In genomic region chr1:167720965-167721616, GRCh38 we compare ENCODE assay signal across 8 cellular contexts. TPM values are rescaled to one million over a fixed set of nuclear protein-coding genes. Genes with fewer than 3 reads are reported as not detected.
DNase-seq lines count a peak whose midpoint lies in the region; ATAC-seq and TF ChIP-seq lines count a peak whose summit lies in the region.

No MANE protein-coding gene starts in this region.

- H3K27me3 ChIP-seq in endocrine pancreas (ENCODE audit: control insufficient read depth, insufficient read depth, low read length) (no peaks in the 10 kb centered on the region), tibial artery (no peaks in the 10 kb centered on the region)

- H3K9ac ChIP-seq in endocrine pancreas (ENCODE audit: control insufficient read depth, insufficient read depth, low read length), result peak overlapping the region; percentile 43

- DNase-seq in Daoy (ENCODE audit: low read depth), result peak; percentile 49
- DNase-seq in HK-2 (ENCODE audit: unreplicated experiment), result peak; percentile 41
- DNase-seq in medulla oblongata (ENCODE audit: extremely low spot score), result peak; percentile 84
- no peak for DNase-seq in tibial artery

- ATAC-seq in SK-N-SH treated with all-trans-retinoic acid at 6 μM for 48 hours (peak; percentile 44), HG03460 (IDR thresholded peaks at IDR 0.05; ENCODE audit: unreplicated experiment) (no peak), GM21390 (IDR thresholded peaks at IDR 0.05; ENCODE audit: unreplicated experiment) (no peak)

- peak overlapping the region; percentile 87 for H3K27ac ChIP-seq in tibial artery

- H3K4me1 ChIP-seq in endocrine pancreas (ENCODE audit: control insufficient read depth, insufficient read depth, low read length), result peaks cover 11% of the 10 kb centered on the region
- H3K4me1 ChIP-seq in tibial artery, result peaks cover 0 to 34% (median 10%) of the 10 kb centered on the region in 4 donors

- H3K4me3 ChIP-seq in endocrine pancreas (ENCODE audit: control insufficient read depth, insufficient read depth, low read length) (peak overlapping the region; percentile 82), tibial artery (peak overlapping the region; percentile 79 to 84)

- H3K9me3 ChIP-seq in endocrine pancreas (ENCODE audit: control insufficient read depth, low read length) (no peaks in the 10 kb centered on the region), tibial artery (no peaks in the 10 kb centered on the region)

- intact Hi-C loops in tibial artery (cut with DNase I; ENCODE audit: low total_unique reads), result loop anchor here (5.0 to 10.0 kb wide), 3 partner anchors 81 to 364 kb away; partner anchors contain the start of genes DCAF6 and MPC2

- TF ChIP-seq CTCF in tibial artery (IDR thresholded peaks at IDR 0.05), result no peak

- no peaks in the 10 kb centered on the region for H3K36me3 ChIP-seq in endocrine pancreas (ENCODE audit: control insufficient read depth, insufficient read depth, low read length)
- no peaks in the 10 kb centered on the region for H3K36me3 ChIP-seq in tibial artery

TF ChIP-seq in SK-N-SH treated with all-trans-retinoic acid at 6 μM for 48 hours, 23 proteins besides CTCF, POLR2A, EP300 and RAD21:
- TF ChIP-seq BACH2 (CRISPR knock-in tag; IDR thresholded peaks at IDR 0.05; ENCODE audit: borderline replicate concordance) (no peak), SNAI2 (CRISPR knock-in tag; IDR thresholded peaks at IDR 0.05) (no peak), PPARA (CRISPR knock-in tag; IDR thresholded peaks at IDR 0.05; ENCODE audit: borderline replicate concordance) (no peak), GLIS3 (CRISPR knock-in tag; IDR thresholded peaks at IDR 0.05) (no peak), TOX (CRISPR knock-in tag; IDR thresholded peaks at IDR 0.05; ENCODE audit: borderline replicate concordance) (no peak), TSHZ2 (CRISPR knock-in tag; IDR thresholded peaks at IDR 0.05) (no peak)

RNA-seq across cellular contexts. Expression of gene MPZL1, which starts 0.7 kb away (rescaled TPM):
- total RNA-seq in Daoy (2014; rRNA removed; shearing (Covaris generic)), result 52.1 and 66.0 TPM in 2 replicates

Comparison
In these comparisons a context has a peak if more than half of its experiments do, and no peak if none do; other contexts are left out.
1. DNase-seq: peak in Daoy (single experiment), HK-2 (single experiment) and medulla oblongata (single experiment); none in tibial artery (0 of 2).